ENCODE assay signal across 1 cellular context in genomic region chr5:120734033-120734432, GRCh38.
TF ChIP-seq lines count a peak whose summit lies in the region.

No MANE protein-coding gene starts in this region.

TF ChIP-seq in GM23338, 12 proteins besides CTCF, POLR2A, EP300 and RAD21 (continued from another document):
- TF ChIP-seq ETS1 (IDR thresholded peaks at IDR 0.05) (no peak), REST (IDR thresholded peaks at IDR 0.05; ENCODE audit: unreplicated experiment) (no peak), EZH2 (IDR thresholded peaks at IDR 0.05; ENCODE audit: low read depth, unreplicated experiment) (no peak), JUNB (IDR thresholded peaks at IDR 0.05; ENCODE audit: unreplicated experiment) (no peak), ZNF331 (CRISPR knock-in tag; IDR thresholded peaks at IDR 0.05; ENCODE audit: low read depth) (no peak), CREB1 (CRISPR knock-in tag; IDR thresholded peaks at IDR 0.05; ENCODE audit: low read depth) (no peak)
TF ChIP-seq in GM23338: peak in this region for 1.
